1 cellular context compared by ENCODE assay signal in genomic region chr1:185939142-185939541, GRCh38.
TF ChIP-seq lines count a peak whose summit lies in the region.

No MANE protein-coding gene starts in this region.

TF ChIP-seq in SK-N-SH, 30 proteins besides CTCF, POLR2A, EP300 and RAD21 (continued from another document):
- TF ChIP-seq, protein P1, sequence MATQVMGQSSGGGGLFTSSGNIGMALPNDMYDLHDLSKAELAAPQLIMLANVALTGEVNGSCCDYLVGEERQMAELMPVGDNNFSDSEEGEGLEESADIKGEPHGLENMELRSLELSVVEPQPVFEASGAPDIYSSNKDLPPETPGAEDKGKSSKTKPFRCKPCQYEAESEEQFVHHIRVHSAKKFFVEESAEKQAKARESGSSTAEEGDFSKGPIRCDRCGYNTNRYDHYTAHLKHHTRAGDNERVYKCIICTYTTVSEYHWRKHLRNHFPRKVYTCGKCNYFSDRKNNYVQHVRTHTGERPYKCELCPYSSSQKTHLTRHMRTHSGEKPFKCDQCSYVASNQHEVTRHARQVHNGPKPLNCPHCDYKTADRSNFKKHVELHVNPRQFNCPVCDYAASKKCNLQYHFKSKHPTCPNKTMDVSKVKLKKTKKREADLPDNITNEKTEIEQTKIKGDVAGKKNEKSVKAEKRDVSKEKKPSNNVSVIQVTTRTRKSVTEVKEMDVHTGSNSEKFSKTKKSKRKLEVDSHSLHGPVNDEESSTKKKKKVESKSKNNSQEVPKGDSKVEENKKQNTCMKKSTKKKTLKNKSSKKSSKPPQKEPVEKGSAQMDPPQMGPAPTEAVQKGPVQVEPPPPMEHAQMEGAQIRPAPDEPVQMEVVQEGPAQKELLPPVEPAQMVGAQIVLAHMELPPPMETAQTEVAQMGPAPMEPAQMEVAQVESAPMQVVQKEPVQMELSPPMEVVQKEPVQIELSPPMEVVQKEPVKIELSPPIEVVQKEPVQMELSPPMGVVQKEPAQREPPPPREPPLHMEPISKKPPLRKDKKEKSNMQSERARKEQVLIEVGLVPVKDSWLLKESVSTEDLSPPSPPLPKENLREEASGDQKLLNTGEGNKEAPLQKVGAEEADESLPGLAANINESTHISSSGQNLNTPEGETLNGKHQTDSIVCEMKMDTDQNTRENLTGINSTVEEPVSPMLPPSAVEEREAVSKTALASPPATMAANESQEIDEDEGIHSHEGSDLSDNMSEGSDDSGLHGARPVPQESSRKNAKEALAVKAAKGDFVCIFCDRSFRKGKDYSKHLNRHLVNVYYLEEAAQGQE (IDR thresholded peaks at IDR 0.05; ENCODE audit: low read depth, low read length) = no peak
TF ChIP-seq in SK-N-SH: peak in this region for 0.
